ENCODE assay signal across 28 cellular contexts in the genomic region with DNA sequence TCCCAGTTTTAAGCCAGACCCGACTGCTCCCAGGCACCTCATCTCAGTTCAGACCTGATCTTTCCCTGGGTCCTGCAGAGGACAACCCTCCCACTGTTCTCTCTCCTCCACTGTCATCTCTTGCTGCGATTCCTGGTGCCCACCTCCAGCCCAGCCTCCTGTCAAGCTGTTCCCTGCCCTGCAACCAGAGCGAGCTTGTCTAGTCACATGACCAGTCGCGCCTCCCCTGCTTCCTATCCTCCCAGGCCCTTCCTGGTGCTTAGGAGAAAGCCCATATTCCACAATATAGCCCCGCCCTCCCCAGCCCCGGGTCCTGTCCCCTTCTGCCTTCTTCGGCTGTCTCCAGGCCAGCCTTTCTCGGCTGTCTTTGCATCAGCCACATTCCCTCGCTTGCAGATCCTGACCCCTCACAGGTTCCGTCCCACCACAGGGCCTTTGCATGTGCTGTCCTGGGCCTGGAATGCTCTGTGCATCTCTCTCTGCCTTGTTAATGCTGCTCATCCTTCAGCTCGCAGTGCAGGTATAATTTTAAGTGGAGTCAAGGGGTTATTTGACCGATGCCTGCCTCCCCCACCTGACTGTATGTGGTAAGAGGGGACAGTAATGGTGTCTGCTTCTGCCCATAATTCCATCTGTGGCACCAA.
"Had no signal": no experiment of that assay in that cellular context is flagged by ENCODE, and none has a peak within 500 bp of the region (broad histone marks: within the 10 kb centered on the region; RNA-seq: fewer than 3 reads in every experiment).

No MANE protein-coding gene starts in this region.

- H3K27me3 ChIP-seq: heart right ventricle, right lobe of liver, uterus had no signal

- H3K9me3 ChIP-seq: lower lobe of right lung, mucosa of descending colon, right lobe of liver, uterus had no signal

- H3K9me3 Mint-ChIP-seq: natural killer cell treated with Interleukin-12 subunit alpha and Interleukin-12 subunit beta and Interleukin-15 and Interleukin-18, amount 100 ng/mL, for 72 hours; stimulated activated naive CD8-positive, alpha-beta T cell treated with anti-CD3 and anti-CD28 coated beads, Interleukin-15, Interleukin-2, amounts not matched to agents 100 ng/mL and 50 ng/mL, for 24 hours had no signal

- DNase-seq: activated CD4-positive, alpha-beta memory T cell treated with anti-CD3 and anti-CD28 coated beads, Interleukin-2, amount 10 ng/mL, durations not matched to agents 7 days and 5 days; activated CD4-positive, alpha-beta T cell treated with anti-CD3 and anti-CD28 coated beads for 1 hour; activated CD4-positive, alpha-beta T cell treated with anti-CD3 and anti-CD28 coated beads, Interleukin-2, amount 10 ng/mL, durations not matched to agents 7 days and 5 days; activated CD8-positive, alpha-beta memory T cell treated with anti-CD3 and anti-CD28 coated beads, Interleukin-2, amount 50 U/mL, for 48 hours; activated naive CD8-positive, alpha-beta T cell treated with anti-CD3 and anti-CD28 coated beads, Interleukin-2, amount 50 U/mL, for 24 hours; activated T-cell treated with anti-CD3 and anti-CD28 coated beads, Interleukin-2, amount 50 U/mL, for 24 hours; amygdala; endodermal cell; esophagus squamous epithelium; foreskin melanocyte; heart right ventricle; lower lobe of right lung; mesenchymal stem cell; mucosa of descending colon; right lobe of liver; stimulated activated CD4-positive, alpha-beta T cell treated with anti-CD3 and anti-CD28 coated beads, Interleukin-2, amount 100 ng/mL, for 48 hours; SW 1271; trophoblast cell; uterus had no signal

- H3K27ac Mint-ChIP-seq: activated CD4-positive, alpha-beta memory T cell treated with anti-CD3 and anti-CD28 coated beads, Interleukin-2, amount 10 ng/mL, durations not matched to agents 7 days and 5 days; activated naive CD8-positive, alpha-beta T cell treated with anti-CD3 and anti-CD28 coated beads, Interleukin-2, amount 50 U/mL, for 24 hours; activated T-cell treated with anti-CD3 and anti-CD28 coated beads, Interleukin-2, amount 50 U/mL, for 24 hours; activated T-helper 17 cell treated with anti-CD3 and anti-CD28 coated beads, Interleukin-2, amount 50 U/mL, for 72 hours; dendritic cell treated with granulocyte-macrophage colony-stimulating factor and Interleukin-4, amounts not matched to agents 40 ng/mL and 50 ng/mL, for 4 days; endodermal cell; natural killer cell treated with Interleukin-12 subunit alpha and Interleukin-12 subunit beta and Interleukin-15 and Interleukin-18, amount 100 ng/mL, for 72 hours; stimulated activated naive CD8-positive, alpha-beta T cell treated with anti-CD3 and anti-CD28 coated beads, Interleukin-15, Interleukin-2, amounts not matched to agents 100 ng/mL and 50 ng/mL, for 24 hours; T-helper 1 cell treated with Interleukin-12 subunit alpha and Interleukin-12 subunit beta and Interleukin-4 antibody, amounts not matched to agents 30 μg/mL and 1 μg/mL, for 36 hours had no signal

- H3K4me3 ChIP-seq: esophagus squamous epithelium, heart right ventricle, lower lobe of right lung, mucosa of descending colon, right lobe of liver, thoracic aorta, uterus had no signal

- H3K4me3 Mint-ChIP-seq: activated CD4-positive, alpha-beta memory T cell treated with anti-CD3 and anti-CD28 coated beads, Interleukin-2, amount 10 ng/mL, durations not matched to agents 7 days and 5 days; activated CD4-positive, alpha-beta T cell treated with anti-CD3 and anti-CD28 coated beads, Interleukin-2, amount 10 ng/mL, durations not matched to agents 7 days and 5 days; activated naive CD8-positive, alpha-beta T cell treated with anti-CD3 and anti-CD28 coated beads, Interleukin-2, amount 50 U/mL, for 24 hours; activated T-cell treated with anti-CD3 and anti-CD28 coated beads, Interleukin-2, amount 50 U/mL, for 24 hours; activated T-helper 17 cell treated with anti-CD3 and anti-CD28 coated beads, Interleukin-2, amount 50 U/mL, for 72 hours; dendritic cell treated with granulocyte-macrophage colony-stimulating factor and Interleukin-4, amounts not matched to agents 40 ng/mL and 50 ng/mL, for 4 days; endodermal cell; natural killer cell treated with Interleukin-12 subunit alpha and Interleukin-12 subunit beta and Interleukin-15 and Interleukin-18, amount 100 ng/mL, for 72 hours; stimulated activated naive CD8-positive, alpha-beta T cell treated with anti-CD3 and anti-CD28 coated beads, Interleukin-15, Interleukin-2, amounts not matched to agents 100 ng/mL and 50 ng/mL, for 24 hours; T-helper 1 cell treated with Interleukin-12 subunit alpha and Interleukin-12 subunit beta and Interleukin-4 antibody, amounts not matched to agents 30 μg/mL and 1 μg/mL, for 36 hours had no signal

- H3K4me1 Mint-ChIP-seq: endodermal cell had no signal

- H3K36me3 ChIP-seq: esophagus squamous epithelium, heart right ventricle, lower lobe of right lung, right lobe of liver, thoracic aorta, uterus had no signal

- ATAC-seq: activated naive CD8-positive, alpha-beta T cell treated with anti-CD3 and anti-CD28 coated beads, Interleukin-2, amount 50 U/mL, for 24 hours; activated T-helper 17 cell treated with anti-CD3 and anti-CD28 coated beads, Interleukin-2, amount 50 U/mL, for 72 hours; heart right ventricle; lower lobe of right lung; mucosa of descending colon; natural killer cell treated with Interleukin-12 subunit alpha and Interleukin-12 subunit beta and Interleukin-15 and Interleukin-18, amount 100 ng/mL, for 72 hours; right lobe of liver had no signal

- H3K4me1 ChIP-seq: right lobe of liver, uterus had no signal

- H3K27ac ChIP-seq: epithelial cell of prostate, esophagus squamous epithelium, heart right ventricle, lower lobe of right lung, right lobe of liver, thoracic aorta, uterus had no signal

- H3K27me3 Mint-ChIP-seq: activated CD4-positive, alpha-beta T cell treated with anti-CD3 and anti-CD28 coated beads, Interleukin-2, amount 10 ng/mL, durations not matched to agents 7 days and 5 days; activated naive CD8-positive, alpha-beta T cell treated with anti-CD3 and anti-CD28 coated beads, Interleukin-2, amount 50 U/mL, for 24 hours; activated T-cell treated with anti-CD3 and anti-CD28 coated beads, Interleukin-2, amount 50 U/mL, for 24 hours; activated T-helper 17 cell treated with anti-CD3 and anti-CD28 coated beads, Interleukin-2, amount 50 U/mL, for 72 hours; central memory CD8-positive, alpha-beta T cell; stimulated activated naive CD8-positive, alpha-beta T cell treated with anti-CD3 and anti-CD28 coated beads, Interleukin-15, Interleukin-2, amounts not matched to agents 100 ng/mL and 50 ng/mL, for 24 hours had no signal

- FAIRE-seq: bronchial epithelial cell had no signal
